ENCODE assay signal across 1 cellular context in genomic region chr10:22658745-22659410, GRCh38.
TF ChIP-seq lines count a peak whose summit lies in the region.

No MANE protein-coding gene starts in this region.

TF ChIP-seq in WTC11, 78 proteins besides CTCF, POLR2A, EP300 and RAD21 (continued from another document):
- TF ChIP-seq AR (CRISPR knock-in tag; IDR thresholded peaks at IDR 0.05), result no peak
- TF ChIP-seq TEAD1 (CRISPR knock-in tag; IDR thresholded peaks at IDR 0.05), result no peak
- no peak for TF ChIP-seq IRF1 (CRISPR knock-in tag; IDR thresholded peaks at IDR 0.05)
- TF ChIP-seq OVOL2 (CRISPR knock-in tag; IDR thresholded peaks at IDR 0.05; ENCODE audit: borderline replicate concordance), result no peak
- no peak for TF ChIP-seq TP53 (CRISPR knock-in tag; IDR thresholded peaks at IDR 0.05)
- TF ChIP-seq ZNF425 (CRISPR knock-in tag; conservative IDR thresholded peaks at IDR 0.05), result no peak
